Comparison of ENCODE assay signal across 7 cellular contexts in the genomic region with DNA sequence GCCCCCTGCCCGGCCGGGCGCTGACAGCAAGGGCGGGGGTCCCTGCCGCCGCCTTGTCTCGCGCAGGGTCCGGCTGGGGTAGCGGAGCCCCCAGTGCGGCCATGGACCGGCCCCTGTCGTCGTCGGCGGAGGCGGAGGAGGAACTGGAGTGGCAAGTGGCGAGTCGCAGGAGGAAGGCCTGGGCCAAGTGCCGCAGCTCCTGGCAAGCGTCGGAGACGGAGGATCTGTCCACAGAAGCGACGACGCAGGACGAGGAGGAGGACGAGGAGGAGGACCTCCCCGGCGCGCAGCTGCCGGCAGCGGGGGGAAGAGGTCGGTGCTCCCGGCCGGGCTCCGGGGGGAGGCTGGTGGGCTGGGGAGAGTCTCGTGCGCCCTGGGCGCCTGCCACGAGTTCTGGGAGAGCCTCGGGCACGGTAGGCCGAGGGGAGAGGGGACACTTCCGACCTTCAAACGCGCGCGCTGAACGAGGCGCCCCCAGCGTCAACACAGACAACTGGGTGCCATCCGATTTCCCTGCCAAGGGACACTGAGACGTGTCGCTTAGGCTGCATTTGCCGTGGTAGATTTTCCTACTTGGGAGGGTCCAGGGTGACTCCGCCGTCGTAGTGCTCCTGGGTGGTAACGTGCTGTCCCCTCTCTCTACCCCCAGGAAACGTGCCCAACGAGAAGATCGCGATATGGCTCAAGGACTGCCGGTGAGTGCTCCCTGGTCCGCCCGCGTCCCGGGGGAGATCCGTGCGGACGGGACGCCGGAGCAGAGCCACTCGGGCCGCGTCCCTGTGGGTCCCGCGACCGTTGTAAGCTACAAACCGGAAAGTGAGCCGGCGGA. TPM values are rescaled to one million over a fixed set of nuclear protein-coding genes. Genes with fewer than 3 reads are reported as not detected.
DNase-seq lines count a peak whose midpoint lies in the region; ATAC-seq and TF ChIP-seq lines count a peak whose summit lies in the region.

No MANE protein-coding gene starts in this region.

- H3K4me3 ChIP-seq in astrocyte of the spinal cord (ENCODE audit: low read depth, low read length) (peak overlapping the region; percentile 89), iPS-11a (ENCODE audit: low read depth, low read length) (peak overlapping the region; percentile 79), skeletal muscle satellite cell (ENCODE audit: low read length) (peak overlapping the region; percentile 96)

- H3K9me3 ChIP-seq in skeletal muscle satellite cell (replicated peaks; ENCODE audit: low read length) = no peaks in the 10 kb centered on the region

- in situ Hi-C loops in astrocyte of the spinal cord (cut with HindIII; ENCODE audit: low sequenced_read_pairs) = no loop called here

- peaks cover 30% of the 10 kb centered on the region for H3K36me3 ChIP-seq in skeletal muscle satellite cell (ENCODE audit: insufficient read depth, low read length)

- ATAC-seq in HG02642 (IDR thresholded peaks at IDR 0.05; ENCODE audit: poor library complexity, unreplicated experiment) = peak; percentile 68

- no peaks in the 10 kb centered on the region for H3K27me3 ChIP-seq in skeletal muscle satellite cell (ENCODE audit: control insufficient read depth, insufficient read depth, low read length)

- peak; percentile 11 for TF ChIP-seq CTCF in astrocyte of the spinal cord (IDR thresholded peaks at IDR 0.05; ENCODE audit: low read depth, low read length)

- H3K4me2 ChIP-seq in skeletal muscle satellite cell (ENCODE audit: low read length) = peak overlapping the region; percentile 92

- peak; percentile 46 for TF ChIP-seq POLR2A in GM15510 (IDR thresholded peaks at IDR 0.05; ENCODE audit: borderline replicate concordance, extremely low read depth, insufficient read length)

- peak overlapping the region; percentile 94 for H3K9ac ChIP-seq in skeletal muscle satellite cell (ENCODE audit: low read depth, low read length)

- DNase-seq in NCI-H1092 (lab: John Stamatoyannopoulos, UW) = peak; percentile 20
- peak; percentile 60 for DNase-seq in T1000 (lab: John Stamatoyannopoulos, UW)
- peak; percentile 80 for DNase-seq in astrocyte of the spinal cord (ENCODE audit: low read depth, low spot score)

- peaks cover 26% of the 10 kb centered on the region for H3K4me1 ChIP-seq in skeletal muscle satellite cell (ENCODE audit: control insufficient read depth, insufficient read depth, low read length)

RNA-seq across cellular contexts. Expression of a gene that starts 0.7 kb away (rescaled TPM):
- total RNA-seq in skeletal muscle satellite cell (2012; rRNA removed) = 58.6 and 61.6 TPM in 2 replicates

Comparison
In these comparisons a context has a peak if more than half of its experiments do, and no peak if none do; other contexts are left out.
1. Peak in every context shown above with its lines: DNase-seq, ATAC-seq and H3K4me3 ChIP-seq.
2. DNase-seq: peak in every context shown above with its lines; median percentile 80 in astrocyte of the spinal cord; 60 in T1000; 20 in NCI-H1092.